ENCODE assay signal across 13 cellular contexts in genomic region chr17:48645639-48646182, GRCh38. TPM values are rescaled to one million over a fixed set of nuclear protein-coding genes. Genes with fewer than 3 reads are reported as not detected.
DNase-seq lines count a peak whose midpoint lies in the region; ATAC-seq, FAIRE-seq and TF ChIP-seq lines count a peak whose summit lies in the region.
"Had no signal": no experiment of that assay in that cellular context is flagged by ENCODE, and none has a peak within 500 bp of the region (broad histone marks: within the 10 kb centered on the region; RNA-seq: fewer than 3 reads in every experiment).

No MANE protein-coding gene starts in this region.

- no peak for FAIRE-seq in HTR-8/SVneo (lab: Jason Lieb, UNC)

- no peak overlapping the region for H3K27ac ChIP-seq in iPS-18a (ENCODE audit: low read length)

- peaks cover 56% of the 10 kb centered on the region for H3K4me1 Mint-ChIP-seq in activated CD8-positive, alpha-beta memory T cell treated with anti-CD3 and anti-CD28 coated beads, Interleukin-2, amount 10 ng/mL, durations not matched to agents 7 days and 5 days
- H3K4me1 Mint-ChIP-seq in stimulated activated effector memory CD8-positive, alpha-beta T cell treated with anti-CD3 and anti-CD28 coated beads, Interleukin-12 subunit alpha, Interleukin-12 subunit beta, amount 100 ng/mL, for 72 hours: peaks cover 31% of the 10 kb centered on the region

- peak overlapping the region; percentile 45 for H3K27ac Mint-ChIP-seq in activated CD8-positive, alpha-beta memory T cell treated with anti-CD3 and anti-CD28 coated beads, Interleukin-2, amount 10 ng/mL, durations not matched to agents 7 days and 5 days
- peak overlapping the region; percentile 15 for H3K27ac Mint-ChIP-seq in stimulated activated effector memory CD8-positive, alpha-beta T cell treated with anti-CD3 and anti-CD28 coated beads, Interleukin-12 subunit alpha, Interleukin-12 subunit beta, amount 100 ng/mL, for 72 hours

- H3K4me1 ChIP-seq in iPS-18a (ENCODE audit: control insufficient read depth, low read depth, low read length): no peaks in the 10 kb centered on the region

- H3K9me3 Mint-ChIP-seq in activated CD8-positive, alpha-beta memory T cell treated with anti-CD3 and anti-CD28 coated beads, Interleukin-2, amount 10 ng/mL, durations not matched to agents 7 days and 5 days (ENCODE audit: low read depth): no peaks in the 10 kb centered on the region
- no peaks in the 10 kb centered on the region for H3K9me3 Mint-ChIP-seq in stimulated activated effector memory CD8-positive, alpha-beta T cell treated with anti-CD3 and anti-CD28 coated beads, Interleukin-12 subunit alpha, Interleukin-12 subunit beta, amount 100 ng/mL, for 72 hours

- H3K27me3 Mint-ChIP-seq in activated CD8-positive, alpha-beta memory T cell treated with anti-CD3 and anti-CD28 coated beads, Interleukin-2, amount 10 ng/mL, durations not matched to agents 7 days and 5 days: peaks cover 70% of the 10 kb centered on the region

- WGBS in lower leg skin, 2 donors: 31 to 37% methylated on average over 14 of the region's 14 CpGs

- TF ChIP-seq POLR2A in lower leg skin (IDR thresholded peaks at IDR 0.05): no peak

- peaks cover 99% of the 10 kb centered on the region for H3K27me3 ChIP-seq in iPS-18a (ENCODE audit: control insufficient read depth, insufficient read depth, low read length)

- no peaks in the 10 kb centered on the region for H3K9me3 ChIP-seq in iPS-18a (ENCODE audit: control insufficient read depth, low read depth, low read length)

- peak overlapping the region; percentile 89 for H3K4me3 Mint-ChIP-seq in activated CD8-positive, alpha-beta memory T cell treated with anti-CD3 and anti-CD28 coated beads, Interleukin-2, amount 10 ng/mL, durations not matched to agents 7 days and 5 days
- H3K4me3 Mint-ChIP-seq in stimulated activated effector memory CD8-positive, alpha-beta T cell treated with anti-CD3 and anti-CD28 coated beads, Interleukin-12 subunit alpha, Interleukin-12 subunit beta, amount 100 ng/mL, for 72 hours: peak overlapping the region; percentile 67

- H3K36me3 Mint-ChIP-seq in activated CD8-positive, alpha-beta memory T cell treated with anti-CD3 and anti-CD28 coated beads, Interleukin-2, amount 10 ng/mL, durations not matched to agents 7 days and 5 days: peaks cover 7% of the 10 kb centered on the region
- H3K36me3 Mint-ChIP-seq in stimulated activated effector memory CD8-positive, alpha-beta T cell treated with anti-CD3 and anti-CD28 coated beads, Interleukin-12 subunit alpha, Interleukin-12 subunit beta, amount 100 ng/mL, for 72 hours: no peaks in the 10 kb centered on the region

- no peaks in the 10 kb centered on the region for H3K36me3 ChIP-seq in iPS-18a (ENCODE audit: control insufficient read depth, low read depth, low read length)

- no peak for TF ChIP-seq CTCF in lower leg skin (IDR thresholded peaks at IDR 0.05)

- intact Hi-C loops in lower leg skin (cut with DNase I; ENCODE audit: low total_unique reads): no loop called here

- CTCF ChIA-PET in activated CD8-positive, alpha-beta memory T cell treated with anti-CD3 and anti-CD28 coated beads, Interleukin-2, amount 10 ng/mL, durations not matched to agents 7 days and 5 days (lab: Charles Lee): interaction anchor here (1.1 to 3.2 kb wide), 4 partner anchors 9 to 27 kb away, joined by 3 to 12 read pairs (median 8); partner anchors contain the start of gene HOXB9

- H3K9ac ChIP-seq in iPS-18a (ENCODE audit: low read length): no peak overlapping the region

- ATAC-seq in activated CD8-positive, alpha-beta memory T cell treated with anti-CD3 and anti-CD28 coated beads, Interleukin-2, amount 10 ng/mL, durations not matched to agents 7 days and 5 days: no peak
- ATAC-seq in stimulated activated effector memory CD8-positive, alpha-beta T cell treated with anti-CD3 and anti-CD28 coated beads, Interleukin-12 subunit alpha, Interleukin-12 subunit beta, amount 100 ng/mL, for 72 hours: no peak
- no peak for ATAC-seq in GM21423 (IDR thresholded peaks at IDR 0.05; ENCODE audit: unreplicated experiment)

- DNase-seq in activated CD8-positive, alpha-beta memory T cell treated with anti-CD3 and anti-CD28 coated beads, Interleukin-2, amount 10 ng/mL, durations not matched to agents 7 days and 5 days: no peak
- DNase-seq in activated CD8-positive, alpha-beta memory T cell treated with anti-CD3 and anti-CD28 coated beads, Interleukin-2, amount 50 U/mL, for 4 hours: no peak
- DNase-seq in RKO (ENCODE audit: low spot score): peak; percentile 32
- no peak for DNase-seq in stimulated activated effector memory CD8-positive, alpha-beta T cell treated with anti-CD3 and anti-CD28 coated beads, Interleukin-12 subunit alpha, Interleukin-12 subunit beta, amount 100 ng/mL, for 72 hours (ENCODE audit: low spot score in 2 of 2)
- DNase-seq in lower leg skin (ENCODE audit: low spot score in 2 of 2): no peak
- DNase-seq in HTR-8/SVneo (ENCODE audit: insufficient read length, low spot score): no peak
- DNase-seq: NCI-H1694 treated with DMSO at 0.1 percent for 48 hours; stimulated activated CD4-positive, alpha-beta T cell treated with anti-CD3 and anti-CD28 coated beads, Interleukin-2, amount 100 ng/mL, for 48 hours; T1000 had no signal

- H3K4me3 ChIP-seq in iPS-18a (ENCODE audit: low read length): peak overlapping the region; percentile 38
- no peak overlapping the region for H3K4me3 ChIP-seq in lower leg skin (ENCODE audit: low read depth, poor library complexity, severe bottlenecking)

RNA-seq across cellular contexts. Expression of gene HOXB9, which starts 19.6 kb away (rescaled TPM):
- 10 to 100 TPM in 1 of 2 experiments, 1 to 10 TPM in 1; 8.4 to 19.6 TPM for total RNA-seq in activated CD8-positive, alpha-beta memory T cell treated with anti-CD3 and anti-CD28 coated beads, Interleukin-2, amount 10 ng/mL, durations not matched to agents 7 days and 5 days
- under 1 TPM in 2 of 4 donors, not detected in 2; 0.07 to 0.29 TPM for total RNA-seq in lower leg skin
- total RNA-seq: cardiac septum, osteocyte had no signal

RNA-seq across cellular contexts. Expression of gene HOXB8, which starts 30.6 kb away (rescaled TPM):
- total RNA-seq in activated CD8-positive, alpha-beta memory T cell treated with anti-CD3 and anti-CD28 coated beads, Interleukin-2, amount 10 ng/mL, durations not matched to agents 7 days and 5 days: 1 to 10 TPM in 1 of 2 experiments, under 1 TPM in 1; 0.38 to 1.4 TPM
- 1 to 10 TPM in 1 of 4 donors, not detected in 3; 1.4 TPM for total RNA-seq in lower leg skin
- total RNA-seq: cardiac septum, osteocyte had no signal

RNA-seq across cellular contexts. Expression of gene HOXB7, which starts 34.9 kb away (rescaled TPM):
- 1 to 10 TPM; 1.7 TPM for total RNA-seq in activated CD8-positive, alpha-beta memory T cell treated with anti-CD3 and anti-CD28 coated beads, Interleukin-2, amount 10 ng/mL, durations not matched to agents 7 days and 5 days
- total RNA-seq in lower leg skin: 10 to 100 TPM in 1 of 4 donors, 1 to 10 TPM in 3; 1.3 to 11.5 (median 5.3) TPM
- total RNA-seq: osteocyte had no signal

RNA-seq across cellular contexts. Expression of gene HOXB6, which starts 40.9 kb away (rescaled TPM):
- 1 to 10 TPM in 1 of 2 experiments, under 1 TPM in 1; 0.58 to 1.1 TPM for total RNA-seq in activated CD8-positive, alpha-beta memory T cell treated with anti-CD3 and anti-CD28 coated beads, Interleukin-2, amount 10 ng/mL, durations not matched to agents 7 days and 5 days
- 1 to 10 TPM in 1 of 4 donors, under 1 TPM in 3; 0.27 to 4.6 (median 0.45) TPM for total RNA-seq in lower leg skin
- total RNA-seq: osteocyte had no signal

RNA-seq across cellular contexts. Expression of gene HOXB5, which starts 52.1 kb away (rescaled TPM):
- total RNA-seq in activated CD8-positive, alpha-beta memory T cell treated with anti-CD3 and anti-CD28 coated beads, Interleukin-2, amount 10 ng/mL, durations not matched to agents 7 days and 5 days: under 1 TPM in 1 of 2 experiments, not detected in 1; 0.16 TPM
- under 1 TPM in 2 of 4 donors, not detected in 2; 0.15 to 0.55 TPM for total RNA-seq in lower leg skin
- total RNA-seq: cardiac septum, osteocyte had no signal

Comparison
In these comparisons a context has a peak if more than half of its experiments do, and no peak if none do; other contexts are left out.
1. RNA of gene HOXB9, which starts 19.6 kb away (total RNA-seq): 8.4 to 19.6 TPM in activated CD8-positive, alpha-beta memory T cell treated with anti-CD3 and anti-CD28 coated beads, Interleukin-2, amount 10 ng/mL, durations not matched to agents 7 days and 5 days; 0.07 to 0.29 TPM in lower leg skin; every median in the first group is over 4 times any median in the second.